ENCODE assay signal across 13 cellular contexts in genomic region chr20:13868331-13868730, GRCh38.
A peak's percentile ranks its signal among the peaks of the same experiment; 100 is the strongest.
DNase-seq lines count a peak whose midpoint lies in the region; ATAC-seq and TF ChIP-seq lines count a peak whose summit lies in the region.
"Had no signal": no experiment of that assay in that cellular context is flagged by ENCODE, and none has a peak within 500 bp of the region (broad histone marks: within the 10 kb centered on the region; RNA-seq: fewer than 3 reads in every experiment).

No MANE protein-coding gene starts in this region.

- no peak overlapping the region for H4K8ac ChIP-seq in IMR-90 (ENCODE audit: low read depth in 2 of 2, low read length in 2 of 2)

- H2BK20ac ChIP-seq in IMR-90 (ENCODE audit: low read depth, low read length): no peak overlapping the region

- no peaks in the 10 kb centered on the region for H3K27me3 ChIP-seq in IMR-90 (ENCODE audit: control insufficient read depth, insufficient read depth, low read length)
- H3K27me3 ChIP-seq: cardiac muscle cell, right lobe of liver had no signal

- H4K91ac ChIP-seq in IMR-90 (ENCODE audit: insufficient read depth, low read depth, low read length): no peak overlapping the region

- no peak overlapping the region for H3K14ac ChIP-seq in IMR-90 (replicated peaks; ENCODE audit: low read depth, low read length)

- no peak for TF ChIP-seq POLR2A in IMR-90 (IDR thresholded peaks at IDR 0.05; ENCODE audit: low read depth, low read length)

- no peaks in the 10 kb centered on the region for H3K9me1 ChIP-seq in IMR-90 (ENCODE audit: insufficient read depth, low read length)

- H3K18ac ChIP-seq in IMR-90 (ENCODE audit: low read depth, low read length): no peak overlapping the region

- H2AK9ac ChIP-seq in IMR-90 (replicated peaks; ENCODE audit: low read depth, low read length, poor library complexity): no peak overlapping the region

- dilution Hi-C loops in IMR-90 (cut with HindIII; ENCODE audit: low sequenced_read_pairs, unreplicated experiment): no loop called here

- no peak overlapping the region for H4K5ac ChIP-seq in IMR-90 (ENCODE audit: low read depth, low read length)

- in situ Hi-C loops in IMR-90 (cut with MboI; ENCODE audit: low sequenced_read_pairs): no loop called here

- H3K4me1 ChIP-seq in IMR-90 (ENCODE audit: control insufficient read depth, insufficient read depth, low read length): no peaks in the 10 kb centered on the region
- H3K4me1 ChIP-seq: BE2C had no signal

- H3K36me3 ChIP-seq in IMR-90 (ENCODE audit: control insufficient read depth, insufficient read depth, low read length): no peaks in the 10 kb centered on the region
- H3K36me3 ChIP-seq: BE2C, cardiac muscle cell, right lobe of liver had no signal

- TF ChIP-seq RAD21 in IMR-90 (IDR thresholded peaks at IDR 0.05; ENCODE audit: low read length): no peak

- TF ChIP-seq CTCF in AG09309 (IDR thresholded peaks at IDR 0.05; ENCODE audit: control insufficient read depth, insufficient read depth, low read depth, low read length, missing control alignments): no peak
- TF ChIP-seq CTCF in IMR-90 (conservative IDR thresholded peaks at IDR 0.05; ENCODE audit: low read depth, low read length): no peak

- no peaks in the 10 kb centered on the region for H4K20me1 ChIP-seq in IMR-90 (ENCODE audit: insufficient read depth, low read length)

- no peak overlapping the region for H3K23ac ChIP-seq in IMR-90 (ENCODE audit: low read depth, low read length)

- H3K27ac ChIP-seq in IMR-90 (ENCODE audit: insufficient read depth, low read length): no peak overlapping the region
- H3K27ac ChIP-seq: cardiac muscle cell, right lobe of liver had no signal

- ATAC-seq in IMR-90 (ENCODE audit: low read depth): no peak
- no peak for ATAC-seq in GM19324 (IDR thresholded peaks at IDR 0.05; ENCODE audit: low FRiP score, unreplicated experiment)

- no peak overlapping the region for H2AK5ac ChIP-seq in IMR-90 (ENCODE audit: low read depth, low read length)

- H3K79me1 ChIP-seq in IMR-90 (ENCODE audit: low read depth in 1 of 2, low read length in 2 of 2): no peaks in the 10 kb centered on the region

- no peak overlapping the region for H3K4me2 ChIP-seq in IMR-90 (ENCODE audit: low read depth, low read length)

- no peak overlapping the region for H2BK15ac ChIP-seq in IMR-90 (ENCODE audit: low read depth, low read length)

- no peak overlapping the region for H3K4ac ChIP-seq in IMR-90 (ENCODE audit: low read depth, low read length)

- 44% methylated on average over 3 of the region's 4 CpGs; no CpG with 5 or more reads in 1 of the 2 experiments for WGBS in IMR-90 (ENCODE audit: extremely low coverage in 2 of 2, insufficient read length in 1 of 2), 2 experiments

- POLR2A ChIA-PET in IMR-90 (lab: Charles Lee; ENCODE audit: unreplicated experiment): no interaction called here

- H3K9me3 ChIP-seq in IMR-90 (ENCODE audit: control insufficient read depth, insufficient read depth, low read length): no peaks in the 10 kb centered on the region; the same call in 1 of the 2 replicates
- H3K9me3 ChIP-seq: BE2C, right lobe of liver had no signal

- no peak overlapping the region for H3K4me3 ChIP-seq in AG09309 (ENCODE audit: control insufficient read depth, low read depth, low read length)
- H3K4me3 ChIP-seq in IMR-90 (ENCODE audit: insufficient read depth, low read depth, low read length): no peak overlapping the region
- H3K4me3 ChIP-seq: cardiac muscle cell, right lobe of liver had no signal

- BruUV-seq in IMR-90 (replicated peaks; lab: Mats Ljungman, UMichigan): no TSS peak

- no peak overlapping the region for H2BK120ac ChIP-seq in IMR-90 (ENCODE audit: low read depth, low read length)

- no peak overlapping the region for H3K9ac ChIP-seq in IMR-90 (ENCODE audit: low read depth, low read length)

- H2BK5ac ChIP-seq in IMR-90 (ENCODE audit: low read depth, low read length, poor library complexity, severe bottlenecking): no peak overlapping the region

- CTCF ChIA-PET in IMR-90 (lab: Yijun Ruan, JAX): no interaction called here

- no peak overlapping the region for H2AFZ ChIP-seq in IMR-90 (replicated peaks; ENCODE audit: low read length, poor library complexity)

- H3K56ac ChIP-seq in IMR-90 (ENCODE audit: extremely low read depth, insufficient read depth, low read length): no peak overlapping the region

- intact Hi-C loops in IMR-90 (cut with micrococcal nuclease): no loop called here

- DNase-seq in AG09309 (ENCODE audit: low read depth): peak; percentile 29
- DNase-seq in IMR-90: peak; percentile 18
- peak; percentile 59 for DNase-seq in astrocyte of the hippocampus (ENCODE audit: low read depth, low spot score)
- peak; percentile 25 for DNase-seq in mucosa of gallbladder (ENCODE audit: low spot score)
- DNase-seq in NCI-H1930 (lab: John Stamatoyannopoulos, UW): no peak
- no peak for DNase-seq in NCI-H2029 (lab: John Stamatoyannopoulos, UW)
- DNase-seq in stimulated activated CD4-positive, alpha-beta T cell treated with anti-CD3 and anti-CD28 coated beads, Interleukin-15, amount 100 ng/mL, for 24 hours: no peak
- DNase-seq: activated T-cell treated with anti-CD3 and anti-CD28 coated beads, Interleukin-2, amount 50 U/mL, for 1 hour; BE2C; NCI-H146; right lobe of liver had no signal

TF ChIP-seq in IMR-90, 13 proteins besides CTCF, POLR2A, EP300 and RAD21:
- TF ChIP-seq ELK1 (IDR thresholded peaks at IDR 0.05; ENCODE audit: borderline replicate concordance, low read depth, low read length) (no peak), CEBPB (IDR thresholded peaks at IDR 0.05; ENCODE audit: low read depth, low read length) (no peak), USF2 (IDR thresholded peaks at IDR 0.05; ENCODE audit: low read depth, low read length) (no peak), RCOR1 (IDR thresholded peaks at IDR 0.05; ENCODE audit: insufficient replicate concordance, low read length) (no peak), MAFK (IDR thresholded peaks at IDR 0.05; ENCODE audit: low read depth, low read length) (no peak), NFE2L2 (IDR thresholded peaks at IDR 0.05; ENCODE audit: low read depth, low read length) (no peak), BHLHE40 (IDR thresholded peaks at IDR 0.05; ENCODE audit: low read depth, low read length) (no peak), FOS (IDR thresholded peaks at IDR 0.05; ENCODE audit: low read depth, low read length) (no peak), RFX5 (IDR thresholded peaks at IDR 0.05; ENCODE audit: low read depth, low read length) (no peak), CHD1 (IDR thresholded peaks at IDR 0.05; ENCODE audit: low read depth, low read length) (no peak), MXI1 (IDR thresholded peaks at IDR 0.05; ENCODE audit: borderline replicate concordance, low read depth, low read length) (no peak), SMC3 (IDR thresholded peaks at IDR 0.05; ENCODE audit: low read depth, low read length) (no peak)

Comparison
In these comparisons a context has a peak if more than half of its experiments do, and no peak if none do; other contexts are left out.
1. DNase-seq: peak in AG09309 (single experiment), IMR-90 (single experiment), astrocyte of the hippocampus (single experiment) and mucosa of gallbladder (single experiment); none in NCI-H1930 (0 of 2), NCI-H2029 (single experiment) and stimulated activated CD4-positive, alpha-beta T cell treated with anti-CD3 and anti-CD28 coated beads, Interleukin-15, amount 100 ng/mL, for 24 hours (single experiment).